Comparison of ENCODE assay signal across 21 cellular contexts in the genomic region with DNA sequence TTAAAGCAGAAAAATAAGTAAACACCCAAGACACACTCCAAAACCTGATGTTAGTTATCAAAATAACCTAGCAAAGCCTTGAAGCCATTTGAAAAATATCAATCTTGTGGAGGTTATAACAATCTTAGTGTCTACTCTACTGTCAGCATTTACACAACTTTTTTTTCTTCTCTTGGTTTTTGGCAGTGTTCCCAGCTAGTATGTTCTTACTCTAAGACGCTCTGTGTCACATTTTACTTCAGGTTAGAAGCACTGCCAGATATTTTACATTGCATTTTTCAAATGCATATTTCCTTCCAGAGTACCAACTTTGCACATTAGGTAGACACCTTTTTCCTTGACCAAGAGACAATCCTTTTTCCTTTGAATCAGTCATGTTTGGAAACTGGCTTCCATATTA.
DNase-seq lines count a peak whose midpoint lies in the region; TF ChIP-seq lines count a peak whose summit lies in the region.
"Had no signal": no experiment of that assay in that cellular context is flagged by ENCODE, and none has a peak within 500 bp of the region (broad histone marks: within the 10 kb centered on the region; RNA-seq: fewer than 3 reads in every experiment).

No MANE protein-coding gene starts in this region.

- H3K4me3 ChIP-seq in Loucy (ENCODE audit: low read length, poor library complexity, severe bottlenecking) (no peak overlapping the region), retinal pigment epithelial cell (ENCODE audit: low read length) (no peak overlapping the region)
- H3K4me3 ChIP-seq: GM23338, Peyer's patch, stomach had no signal

- H3K9me2 ChIP-seq in Loucy (replicated peaks; ENCODE audit: low read depth, low read length), result no peaks in the 10 kb centered on the region

- H2AFZ ChIP-seq in Loucy (ENCODE audit: low read length), result peak overlapping the region; percentile 91; the same call in 1 of the 2 replicates

- no peaks in the 10 kb centered on the region for H3K27me3 ChIP-seq in Loucy (ENCODE audit: insufficient read depth, low read length, poor library complexity, severe bottlenecking)
- H3K27me3 ChIP-seq: Peyer's patch, stomach had no signal

- no peaks in the 10 kb centered on the region for H4K20me1 ChIP-seq in Loucy (ENCODE audit: insufficient read depth, low read length, poor library complexity, severe bottlenecking)

- no peaks in the 10 kb centered on the region for H3K79me2 ChIP-seq in Loucy (ENCODE audit: insufficient read depth, low read length)

- peaks cover 4% of the 10 kb centered on the region; the same call in 1 of the 2 replicates for H3K9me3 ChIP-seq in Loucy (ENCODE audit: insufficient read depth, low read depth, low read length)
- H3K9me3 ChIP-seq: Peyer's patch had no signal

- peaks cover 17% of the 10 kb centered on the region for H3K4me1 ChIP-seq in Loucy (ENCODE audit: insufficient read depth, low read length, poor library complexity, severe bottlenecking)
- H3K4me1 ChIP-seq: Peyer's patch had no signal

- no peaks in the 10 kb centered on the region for H3K36me3 ChIP-seq in Loucy (ENCODE audit: insufficient read depth, low read length)
- H3K36me3 ChIP-seq: Peyer's patch, stomach had no signal

- no peak for TF ChIP-seq CTCF in Loucy (conservative IDR thresholded peaks at IDR 0.05; ENCODE audit: low read length)
- TF ChIP-seq CTCF in retinal pigment epithelial cell (conservative IDR thresholded peaks at IDR 0.05; ENCODE audit: low read depth, low read length), result no peak

- no peak overlapping the region for H3K4me2 ChIP-seq in Loucy (ENCODE audit: low read depth, low read length, poor library complexity, severe bottlenecking)
- H3K4me2 ChIP-seq: GM23338 had no signal

- H3K9ac ChIP-seq in Loucy (ENCODE audit: low read depth, low read length, poor library complexity, severe bottlenecking), result no peak overlapping the region

- DNase-seq in astrocyte of the hippocampus (ENCODE audit: low read depth, low spot score) (peak; percentile 21), iris pigment epithelial cell (ENCODE audit: low read depth) (peak; percentile 27), retinal pigment epithelial cell (ENCODE audit: low read depth) (peak; percentile 42), islet precursor cell (no peak), CD1c-positive myeloid dendritic cell (ENCODE audit: extremely low spot score) (no peak), EL (no peak)
- DNase-seq: activated CD4-positive, alpha-beta memory T cell treated with anti-CD3 and anti-CD28 coated beads, Interleukin-2, amount 10 ng/mL, durations not matched to agents 7 days and 5 days; activated naive CD4-positive, alpha-beta T cell; aorta; DMS79 treated with DMSO at 0.1 percent for 48 hours; IMR-90; mesenchymal stem cell; natural killer cell; NCI-H2081; NCI-H510A; Peyer's patch; stimulated activated CD4-positive, alpha-beta T cell treated with anti-CD3 and anti-CD28 coated beads, Interleukin-4, amount 100 ng/mL, for 4 hours; stomach; T1000 had no signal

- no peaks in the 10 kb centered on the region for H3F3A ChIP-seq in Loucy (ENCODE audit: low read depth)

Comparison
In these comparisons a context has a peak if more than half of its experiments do, and no peak if none do; other contexts are left out.
1. DNase-seq: peak in astrocyte of the hippocampus (single experiment), iris pigment epithelial cell (single experiment) and retinal pigment epithelial cell (single experiment); none in islet precursor cell (single experiment), CD1c-positive myeloid dendritic cell (single experiment) and EL (single experiment).